13 cellular contexts compared by ENCODE assay signal in the genomic region with DNA sequence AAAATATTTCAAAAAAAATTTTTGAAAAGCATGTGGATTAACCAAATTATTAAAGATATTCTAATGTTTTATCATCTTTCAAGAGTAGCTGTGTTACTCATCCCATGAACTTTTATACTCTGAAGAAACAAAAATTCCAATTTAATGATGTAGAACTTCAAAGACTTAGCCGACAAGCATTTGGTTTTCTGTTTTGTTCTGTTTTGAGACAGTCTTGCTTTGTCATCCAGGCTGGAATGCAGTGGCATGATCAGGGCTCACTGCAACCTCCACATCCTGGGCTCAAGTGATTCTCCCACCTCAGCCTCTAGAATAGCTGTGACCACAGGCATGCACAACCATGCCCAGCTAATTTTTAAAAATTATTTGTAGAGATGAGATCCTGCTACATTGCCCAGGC. TPM values are rescaled to one million over a fixed set of nuclear protein-coding genes. Genes with fewer than 3 reads are reported as not detected.
DNase-seq lines count a peak whose midpoint lies in the region; TF ChIP-seq lines count a peak whose summit lies in the region.
"Had no signal": no experiment of that assay in that cellular context is flagged by ENCODE, and none has a peak within 500 bp of the region (broad histone marks: within the 10 kb centered on the region; RNA-seq: fewer than 3 reads in every experiment).

No MANE protein-coding gene starts in this region.

- H3K36me3 ChIP-seq in PC-9 (ENCODE audit: low read depth): no peaks in the 10 kb centered on the region
- H3K36me3 ChIP-seq: esophagus squamous epithelium had no signal

- no peak overlapping the region for H3K4me3 ChIP-seq in PC-9
- no peak overlapping the region for H3K4me3 ChIP-seq in epithelial cell of esophagus (ENCODE audit: low read length)
- H3K4me3 ChIP-seq: esophagus squamous epithelium had no signal

- BruUV-seq in PC-9 (replicated peaks; lab: Mats Ljungman, UMichigan): no TSS peak

- no peaks in the 10 kb centered on the region for H3K79me2 ChIP-seq in PC-9 (ENCODE audit: low read depth)

- no peaks in the 10 kb centered on the region for H3K9me2 ChIP-seq in PC-9 (ENCODE audit: insufficient read depth)

- no peak overlapping the region for H3K4me2 ChIP-seq in PC-9

- no peaks in the 10 kb centered on the region for H3F3A ChIP-seq in PC-9 (ENCODE audit: insufficient read depth, low read depth)

- H2AFZ ChIP-seq in PC-9: no peak overlapping the region

- H3K27ac ChIP-seq in PC-9: no peak overlapping the region
- H3K27ac ChIP-seq: esophagus squamous epithelium had no signal

- intact Hi-C loops in PC-9 (cut with micrococcal nuclease; ENCODE audit: unreplicated experiment): no loop called here

- CTCF ChIA-PET in PC-9 (lab: Charles Lee): no interaction called here

- DNase-seq in EH (ENCODE audit: low read depth): peak; percentile 90
- DNase-seq in PC-9: peak; percentile 6 to 51
- peak; percentile 73 for DNase-seq in epithelial cell of esophagus (ENCODE audit: low read depth)
- peak; percentile 85 for DNase-seq in non-pigmented ciliary epithelial cell (ENCODE audit: low read depth)
- DNase-seq in COLO829 (ENCODE audit: low spot score): no peak
- DNase-seq in anterior cingulate cortex (lab: John Stamatoyannopoulos, UW): no peak
- no peak for DNase-seq in stimulated activated CD4-positive, alpha-beta T cell treated with anti-CD3 and anti-CD28 coated beads, Interleukin-15, amount 100 ng/mL, for 24 hours
- no peak for DNase-seq in NCI-H774 (lab: John Stamatoyannopoulos, UW)
- DNase-seq: activated CD8-positive, alpha-beta memory T cell treated with anti-CD3 and anti-CD28 coated beads, Interleukin-2, amount 50 U/mL, for 4 hours; COR-L47; esophagus squamous epithelium; NCI-H187 treated with DMSO at 0.1 percent for 48 hours; NCI-H748 treated with DMSO at 0.1 percent for 48 hours had no signal

- no peaks in the 10 kb centered on the region for H3K4me1 ChIP-seq in PC-9 (replicated peaks; ENCODE audit: insufficient read depth)
- H3K4me1 ChIP-seq: esophagus squamous epithelium had no signal

- H3K9me3 ChIP-seq in PC-9 (ENCODE audit: insufficient read depth, low read depth): no peaks in the 10 kb centered on the region
- H3K9me3 ChIP-seq: esophagus squamous epithelium had no signal

- H3K27me3 ChIP-seq in PC-9 (ENCODE audit: insufficient read depth, low read depth): no peaks in the 10 kb centered on the region

- POLR2A ChIA-PET in PC-9 (lab: Charles Lee; ENCODE audit: unreplicated experiment): interaction anchor here (0.6 kb wide), 1 partner anchor 218 kb away, joined by 13 read pairs; no protein-coding TSS in a partner anchor

- no peaks in the 10 kb centered on the region for H4K20me1 ChIP-seq in PC-9 (ENCODE audit: insufficient read depth)

- TF ChIP-seq CTCF in PC-9 (conservative IDR thresholded peaks at IDR 0.05) (no peak), epithelial cell of esophagus (IDR thresholded peaks at IDR 0.05; ENCODE audit: insufficient read depth, low read depth, low read length, missing control alignments) (no peak)

RNA-seq across cellular contexts. Expression of gene LCOR, which starts 17.8 kb away (rescaled TPM):
- 28.1 and 36.4 TPM in 2 replicates for total RNA-seq in PC-9 (2021)

Comparison
In these comparisons a context has a peak if more than half of its experiments do, and no peak if none do; other contexts are left out.
1. DNase-seq: peak in EH (single experiment), PC-9 (2 of 2), epithelial cell of esophagus (single experiment) and non-pigmented ciliary epithelial cell (single experiment); none in COLO829 (single experiment), anterior cingulate cortex (0 of 58), stimulated activated CD4-positive, alpha-beta T cell treated with anti-CD3 and anti-CD28 coated beads, Interleukin-15, amount 100 ng/mL, for 24 hours (single experiment) and NCI-H774 (single experiment).